ENCODE assay signal across 8 cellular contexts in the genomic region with DNA sequence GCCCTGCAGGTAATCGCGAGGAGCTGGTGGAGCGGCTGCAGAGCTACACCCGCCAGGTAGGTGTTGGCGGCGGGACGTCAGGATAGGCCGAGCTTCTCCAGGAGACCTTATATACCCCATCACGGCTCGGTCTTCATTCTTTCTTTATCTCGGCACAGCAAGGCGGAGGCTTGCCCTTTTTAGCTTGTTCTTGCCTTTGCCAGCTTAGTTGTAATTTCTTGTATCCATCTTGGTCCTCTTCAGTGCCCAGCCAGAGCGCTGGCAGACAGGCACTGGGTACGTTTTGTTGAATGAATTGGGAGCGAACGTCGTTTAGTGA. TPM values are rescaled to one million over a fixed set of nuclear protein-coding genes. Genes with fewer than 3 reads are reported as not detected.
DNase-seq lines count a peak whose midpoint lies in the region; ATAC-seq, FAIRE-seq and TF ChIP-seq lines count a peak whose summit lies in the region.

No MANE protein-coding gene starts in this region.

- H3K4me3 ChIP-seq in right atrium auricular region = peak overlapping the region; percentile 98 to 100
- peak overlapping the region; percentile 79 to 95 (median 83) for H3K4me3 ChIP-seq in mammary epithelial cell (replicated peaks in 1 of 3; ENCODE audit: insufficient read depth in 1 of 3, low read depth in 2 of 3, low read length in 3 of 3)
- peak overlapping the region; percentile 51 for H3K4me3 ChIP-seq in mucosa of descending colon

- H2AFZ ChIP-seq in mammary epithelial cell (ENCODE audit: low read depth, low read length) = peak overlapping the region; percentile 91

- peak overlapping the region; percentile 91 for H3K9ac ChIP-seq in mammary epithelial cell (ENCODE audit: insufficient read depth, low read length)

- TSS peak; percentile 57 for BruUV-seq in mammary epithelial cell (replicated peaks; lab: Mats Ljungman, UMichigan)

- dilution Hi-C loops in mammary epithelial cell (cut with HindIII; ENCODE audit: low sequenced_read_pairs) = no loop called here

- WGBS in mammary epithelial cell (ENCODE audit: low coverage, missing lambda C conversion rate) = 11% methylated on average over 13 of the region's 17 CpGs

- H3K4me1 ChIP-seq in right atrium auricular region = peaks cover 0 to 32% of the 10 kb centered on the region in 2 donors
- peaks cover 24% of the 10 kb centered on the region for H3K4me1 ChIP-seq in mammary epithelial cell (ENCODE audit: insufficient read depth, low read length)
- peaks cover 21% of the 10 kb centered on the region for H3K4me1 ChIP-seq in mucosa of descending colon (ENCODE audit: low read depth)

- H3K27ac ChIP-seq in right atrium auricular region = peak overlapping the region; percentile 92 to 94
- H3K27ac ChIP-seq in mammary epithelial cell (ENCODE audit: insufficient read depth, low read depth, low read length) = peak overlapping the region; percentile 73

- H3K79me2 ChIP-seq in mammary epithelial cell (ENCODE audit: insufficient read depth, low read length) = peaks cover 50% of the 10 kb centered on the region

- DNase-seq in right atrium auricular region (ENCODE audit: low spot score) = no peak
- no peak for DNase-seq in left ventricle myocardium superior
- no peak for DNase-seq in mammary epithelial cell
- no peak for DNase-seq in mucosa of descending colon
- no peak for DNase-seq in NAMALWA (ENCODE audit: low spot score)
- no peak for DNase-seq in D721Med (ENCODE audit: insufficient read length, low spot score)
- no peak for DNase-seq in NCI-H82 (lab: John Stamatoyannopoulos, UW)

- H4K20me1 ChIP-seq in mammary epithelial cell (ENCODE audit: insufficient read depth, low read length) = no peaks in the 10 kb centered on the region

- TF ChIP-seq CTCF in right atrium auricular region (IDR thresholded peaks at IDR 0.05) (no peak), mammary epithelial cell (conservative IDR thresholded peaks at IDR 0.05 in 1 of 2, IDR thresholded peaks at IDR 0.05 in 1 of 2; ENCODE audit: extremely low read depth in 1 of 2, insufficient read depth in 1 of 2, low read depth in 1 of 2, low read length in 2 of 2) (no peak), mucosa of descending colon (IDR thresholded peaks at IDR 0.05) (no peak), D721Med (IDR thresholded peaks at IDR 0.05; ENCODE audit: insufficient read depth, missing control alignments) (no peak)

- peaks cover 35% of the 10 kb centered on the region for H3K36me3 ChIP-seq in right atrium auricular region
- peaks cover 22% of the 10 kb centered on the region for H3K36me3 ChIP-seq in mammary epithelial cell (ENCODE audit: insufficient read depth, low read length)
- peaks cover 16% of the 10 kb centered on the region for H3K36me3 ChIP-seq in mucosa of descending colon (ENCODE audit: low read depth)

- no peak for ATAC-seq in left ventricle myocardium superior
- no peak for ATAC-seq in mucosa of descending colon
- ATAC-seq in HG03039 (IDR thresholded peaks at IDR 0.05; ENCODE audit: unreplicated experiment) = no peak

- intact Hi-C loops in left ventricle myocardium superior (cut with micrococcal nuclease) = no loop called here
- intact Hi-C loops in mammary epithelial cell (cut with micrococcal nuclease) = loop anchor here (1.0 kb wide), 1 partner anchor 50 kb away; a partner anchor contains a TSS
- intact Hi-C loops in mucosa of descending colon (cut with DNase I, micrococcal nuclease) = no loop called here

- in situ Hi-C loops in mammary epithelial cell (cut with MboI; ENCODE audit: low sequenced_read_pairs in 2 of 2) = no loop called here

- CTCF ChIA-PET in mammary epithelial cell (lab: Charles Lee; ENCODE audit: low non-redundant PET) = no interaction called here

- peak overlapping the region; percentile 88 for H3K4me2 ChIP-seq in mammary epithelial cell (ENCODE audit: insufficient read depth, low read depth, low read length)

- no peak for FAIRE-seq in D721Med (lab: Jason Lieb, UNC)

- H3K27me3 ChIP-seq in right atrium auricular region = no peaks in the 10 kb centered on the region
- H3K27me3 ChIP-seq in mammary epithelial cell (ENCODE audit: insufficient read depth, low read length) = no peaks in the 10 kb centered on the region

- no peaks in the 10 kb centered on the region for H3K9me3 ChIP-seq in right atrium auricular region
- H3K9me3 ChIP-seq in mammary epithelial cell (replicated peaks; ENCODE audit: insufficient read depth, low read length) = no peaks in the 10 kb centered on the region
- H3K9me3 ChIP-seq in mucosa of descending colon = no peaks in the 10 kb centered on the region

RNA-seq across cellular contexts. Expression of a gene that starts 0.5 kb away (rescaled TPM):
- total RNA-seq in right atrium auricular region = 100 to 1,000 TPM in 1 of 2 donors, 10 to 100 TPM in 1; 62.5 to 111 TPM
- total RNA-seq in left ventricle myocardium superior = 70.4 TPM
- 100 to 1,000 TPM; 128 to 189 TPM for total RNA-seq in mammary epithelial cell
- 101 TPM for polyA plus RNA-seq in mammary epithelial cell
- 169 TPM for polyA minus RNA-seq in mammary epithelial cell
- 100 to 1,000 TPM; 116 to 143 (median 135) TPM for total RNA-seq in mucosa of descending colon

RNA-seq across cellular contexts. Expression of a gene that starts 3.7 kb away (rescaled TPM):
- total RNA-seq in right atrium auricular region = 10 to 100 TPM; 22.7 to 29.0 TPM
- total RNA-seq in left ventricle myocardium superior = 3.5 TPM
- under 1 TPM in 1 of 2 donors, not detected in 1; under 0.01 TPM for total RNA-seq in mammary epithelial cell
- polyA plus RNA-seq in mammary epithelial cell = not detected
- not detected for polyA minus RNA-seq in mammary epithelial cell
- not detected for total RNA-seq in mucosa of descending colon

RNA-seq across cellular contexts. Expression of a gene that starts 17.4 kb away (rescaled TPM):
- total RNA-seq in right atrium auricular region = 10 to 100 TPM; 47.7 to 88.9 TPM
- 59.0 TPM for total RNA-seq in left ventricle myocardium superior
- 10 to 100 TPM; 34.0 to 48.1 TPM for total RNA-seq in mammary epithelial cell
- 21.4 TPM for polyA plus RNA-seq in mammary epithelial cell
- 52.2 TPM for polyA minus RNA-seq in mammary epithelial cell
- 10 to 100 TPM; 14.4 to 44.9 (median 18.9) TPM for total RNA-seq in mucosa of descending colon

RNA-seq across cellular contexts. Expression of a gene that starts 26.3 kb away (rescaled TPM):
- total RNA-seq in right atrium auricular region (not detected), left ventricle myocardium superior (not detected), mammary epithelial cell (under 1 TPM in 1 of 2 donors, not detected in 1; 0.61 TPM), mucosa of descending colon (not detected)
- 0.52 TPM for polyA plus RNA-seq in mammary epithelial cell
- not detected for polyA minus RNA-seq in mammary epithelial cell

RNA-seq across cellular contexts. Expression of a gene that starts 40.8 kb away (rescaled TPM):
- total RNA-seq in right atrium auricular region (1 to 10 TPM; 2.6 to 6.3 TPM), left ventricle myocardium superior (not detected), mammary epithelial cell (10 to 100 TPM in 1 of 2 donors, 1 to 10 TPM in 1; 1.3 to 21.5 TPM), mucosa of descending colon (not detected)
- 8.3 TPM for polyA plus RNA-seq in mammary epithelial cell
- polyA minus RNA-seq in mammary epithelial cell = not detected
